18 cellular contexts compared by ENCODE assay signal in genomic region chr7:139393621-139394215, GRCh38. TPM values are rescaled to one million over a fixed set of nuclear protein-coding genes. Genes with fewer than 3 reads are reported as not detected.
A peak's percentile ranks its signal among the peaks of the same experiment; 100 is the strongest.
DNase-seq lines count a peak whose midpoint lies in the region; ATAC-seq and TF ChIP-seq lines count a peak whose summit lies in the region.
"Had no signal": no experiment of that assay in that cellular context is flagged by ENCODE, and none has a peak within 500 bp of the region (broad histone marks: within the 10 kb centered on the region; RNA-seq: fewer than 3 reads in every experiment).

No MANE protein-coding gene starts in this region.

- TF ChIP-seq CTCF in activated CD8-positive, alpha-beta T cell treated with anti-CD3 and anti-CD28 coated beads for 36 hours (IDR thresholded peaks at IDR 0.05) = no peak
- no peak for TF ChIP-seq CTCF in lower leg skin (IDR thresholded peaks at IDR 0.05)
- TF ChIP-seq CTCF in glutamatergic neuron (IDR thresholded peaks at IDR 0.05; ENCODE audit: partially characterized antibody, unreplicated experiment) = no peak

- peaks cover 46% of the 10 kb centered on the region for H3K4me1 Mint-ChIP-seq in activated CD4-positive, alpha-beta T cell treated with anti-CD3 and anti-CD28 coated beads for 36 hours
- H3K4me1 Mint-ChIP-seq in activated CD8-positive, alpha-beta T cell treated with anti-CD3 and anti-CD28 coated beads for 36 hours (ENCODE audit: low read depth) = peaks cover 35% of the 10 kb centered on the region
- peaks cover 19 to 77% (median 51%) of the 10 kb centered on the region in 7 donors for H3K4me1 Mint-ChIP-seq in naive thymus-derived CD4-positive, alpha-beta T cell
- no peaks in the 10 kb centered on the region for H3K4me1 Mint-ChIP-seq in glutamatergic neuron (ENCODE audit: low read depth, unreplicated experiment)
- H3K4me1 Mint-ChIP-seq: neural crest cell had no signal

- H3K36me3 ChIP-seq in naive thymus-derived CD4-positive, alpha-beta T cell (ENCODE audit: control insufficient read depth in 2 of 3, insufficient read depth in 3 of 3, low read length in 3 of 3) = peaks cover 0 to 14% (median 4%) of the 10 kb centered on the region in 3 experiments

- POLR2A ChIA-PET in activated CD4-positive, alpha-beta T cell treated with anti-CD3 and anti-CD28 coated beads for 36 hours (lab: Charles Lee) = interaction anchor here (0.6 kb wide), 3 partner anchors 15 to 1145 kb away, joined by 3 to 4 read pairs (median 3); no protein-coding TSS in a partner anchor
- POLR2A ChIA-PET in activated CD8-positive, alpha-beta T cell treated with anti-CD3 and anti-CD28 coated beads for 36 hours (lab: Charles Lee) = interaction anchor here (1.4 kb wide), 1 partner anchor 15 kb away, joined by 7 read pairs; no protein-coding TSS in a partner anchor
- POLR2A ChIA-PET in naive thymus-derived CD4-positive, alpha-beta T cell (lab: Charles Lee) = interaction anchor here (2.3 kb wide), 1 partner anchor 34 kb away, joined by 10 read pairs; the partner anchor contains the start of gene LUC7L2

- peaks cover 60% of the 10 kb centered on the region for H3K36me3 Mint-ChIP-seq in activated CD4-positive, alpha-beta T cell treated with anti-CD3 and anti-CD28 coated beads for 36 hours (ENCODE audit: low read depth)
- peaks cover 62% of the 10 kb centered on the region for H3K36me3 Mint-ChIP-seq in activated CD8-positive, alpha-beta T cell treated with anti-CD3 and anti-CD28 coated beads for 36 hours (ENCODE audit: low read depth)
- H3K36me3 Mint-ChIP-seq in naive thymus-derived CD4-positive, alpha-beta T cell = peaks cover 0 to 39% (median 23%) of the 10 kb centered on the region in 5 donors
- H3K36me3 Mint-ChIP-seq in glutamatergic neuron (ENCODE audit: unreplicated experiment) = no peaks in the 10 kb centered on the region

- H3K9me3 Mint-ChIP-seq in activated CD4-positive, alpha-beta T cell treated with anti-CD3 and anti-CD28 coated beads for 36 hours (ENCODE audit: low read depth) = no peaks in the 10 kb centered on the region
- H3K9me3 Mint-ChIP-seq in activated CD8-positive, alpha-beta T cell treated with anti-CD3 and anti-CD28 coated beads for 36 hours = no peaks in the 10 kb centered on the region
- no peaks in the 10 kb centered on the region for H3K9me3 Mint-ChIP-seq in naive thymus-derived CD4-positive, alpha-beta T cell
- no peaks in the 10 kb centered on the region for H3K9me3 Mint-ChIP-seq in glutamatergic neuron (ENCODE audit: unreplicated experiment)
- H3K9me3 Mint-ChIP-seq: neural crest cell; stimulated activated memory B cell treated with anti-CD40 and anti-IgM and Interleukin-4, amounts not matched to agents 10 μg/mL and 1 μg/mL and 100 μg/mL, for 72 hours had no signal

- CTCF ChIA-PET in activated CD4-positive, alpha-beta T cell treated with anti-CD3 and anti-CD28 coated beads for 36 hours (lab: Charles Lee) = interaction anchor here (0.6 to 3.7 kb wide), 9 partner anchors 12 to 1213 kb away, joined by 3 to 20 read pairs (median 4); no protein-coding TSS in a partner anchor
- CTCF ChIA-PET in activated CD8-positive, alpha-beta T cell treated with anti-CD3 and anti-CD28 coated beads for 36 hours (lab: Charles Lee) = interaction anchor here (0.9 to 2.3 kb wide), 4 partner anchors 13 to 41 kb away, joined by 3 to 16 read pairs (median 4); no protein-coding TSS in a partner anchor
- CTCF ChIA-PET in naive thymus-derived CD4-positive, alpha-beta T cell (lab: Charles Lee) = interaction anchor here (0.6 kb wide), 1 partner anchor 56 kb away, joined by 3 read pairs; no protein-coding TSS in a partner anchor

- ATAC-seq in activated CD4-positive, alpha-beta T cell treated with anti-CD3 and anti-CD28 coated beads for 36 hours = peak; percentile 65
- no peak for ATAC-seq in activated CD8-positive, alpha-beta T cell treated with anti-CD3 and anti-CD28 coated beads for 36 hours
- ATAC-seq in naive thymus-derived CD4-positive, alpha-beta T cell = no peak
- ATAC-seq: heart right ventricle; stimulated activated memory B cell treated with anti-CD40 and anti-IgM and Interleukin-4, amounts not matched to agents 10 μg/mL and 1 μg/mL and 100 μg/mL, for 72 hours had no signal

- no peak for TF ChIP-seq POLR2A in lower leg skin (IDR thresholded peaks at IDR 0.05)

- no peak overlapping the region for H3K4me3 ChIP-seq in naive thymus-derived CD4-positive, alpha-beta T cell (ENCODE audit: low read length)
- no peak overlapping the region for H3K4me3 ChIP-seq in lower leg skin (ENCODE audit: low read depth, poor library complexity, severe bottlenecking)
- H3K4me3 ChIP-seq: adrenal gland, heart right ventricle, Peyer's patch, transverse colon had no signal

- H3K27me3 ChIP-seq in naive thymus-derived CD4-positive, alpha-beta T cell (ENCODE audit: control insufficient read depth in 2 of 2, insufficient read depth in 2 of 2, low read length in 2 of 2) = no peaks in the 10 kb centered on the region
- H3K27me3 ChIP-seq: adrenal gland, heart right ventricle, Peyer's patch, transverse colon had no signal

- H3K27ac ChIP-seq in naive thymus-derived CD4-positive, alpha-beta T cell (ENCODE audit: low read depth, low read length) = peak overlapping the region; percentile 10
- H3K27ac ChIP-seq: adrenal gland, heart right ventricle, Peyer's patch, transverse colon had no signal

- no peaks in the 10 kb centered on the region for H3K27me3 Mint-ChIP-seq in activated CD4-positive, alpha-beta T cell treated with anti-CD3 and anti-CD28 coated beads for 36 hours
- no peaks in the 10 kb centered on the region for H3K27me3 Mint-ChIP-seq in activated CD8-positive, alpha-beta T cell treated with anti-CD3 and anti-CD28 coated beads for 36 hours
- no peaks in the 10 kb centered on the region for H3K27me3 Mint-ChIP-seq in naive thymus-derived CD4-positive, alpha-beta T cell
- H3K27me3 Mint-ChIP-seq in glutamatergic neuron (ENCODE audit: unreplicated experiment) = no peaks in the 10 kb centered on the region
- H3K27me3 Mint-ChIP-seq: stimulated activated memory B cell treated with anti-CD40 and anti-IgM and Interleukin-4, amounts not matched to agents 10 μg/mL and 1 μg/mL and 100 μg/mL, for 72 hours had no signal

- WGBS in lower leg skin, 2 donors = 100% methylated on average over 1 of the region's 1 CpG

- no peak overlapping the region for H3K4me3 Mint-ChIP-seq in activated CD4-positive, alpha-beta T cell treated with anti-CD3 and anti-CD28 coated beads for 36 hours
- H3K4me3 Mint-ChIP-seq in activated CD8-positive, alpha-beta T cell treated with anti-CD3 and anti-CD28 coated beads for 36 hours = no peak overlapping the region
- peak overlapping the region in 9 of 10 donors; percentile 4 to 84 (median 53) for H3K4me3 Mint-ChIP-seq in naive thymus-derived CD4-positive, alpha-beta T cell
- H3K4me3 Mint-ChIP-seq in glutamatergic neuron (ENCODE audit: unreplicated experiment) = no peak overlapping the region
- H3K4me3 Mint-ChIP-seq: neural crest cell; stimulated activated memory B cell treated with anti-CD40 and anti-IgM and Interleukin-4, amounts not matched to agents 10 μg/mL and 1 μg/mL and 100 μg/mL, for 72 hours had no signal

- no peak overlapping the region for H3K27ac Mint-ChIP-seq in activated CD4-positive, alpha-beta T cell treated with anti-CD3 and anti-CD28 coated beads for 36 hours
- peak overlapping the region; percentile 27 for H3K27ac Mint-ChIP-seq in activated CD8-positive, alpha-beta T cell treated with anti-CD3 and anti-CD28 coated beads for 36 hours
- peak overlapping the region in 8 of 9 donors; percentile 2 to 82 (median 56) for H3K27ac Mint-ChIP-seq in naive thymus-derived CD4-positive, alpha-beta T cell
- no peak overlapping the region for H3K27ac Mint-ChIP-seq in glutamatergic neuron (ENCODE audit: unreplicated experiment)
- H3K27ac Mint-ChIP-seq: stimulated activated memory B cell treated with anti-CD40 and anti-IgM and Interleukin-4, amounts not matched to agents 10 μg/mL and 1 μg/mL and 100 μg/mL, for 72 hours had no signal

- H3K9me3 ChIP-seq in naive thymus-derived CD4-positive, alpha-beta T cell (ENCODE audit: control insufficient read depth in 2 of 3, low read length in 3 of 3) = no peaks in the 10 kb centered on the region
- H3K9me3 ChIP-seq: adrenal gland, heart right ventricle, Peyer's patch, transverse colon had no signal

- no peak for DNase-seq in activated CD4-positive, alpha-beta T cell treated with anti-CD3 and anti-CD28 coated beads for 36 hours
- no peak for DNase-seq in activated CD4-positive, alpha-beta T cell treated with anti-CD3 and anti-CD28 coated beads for 4 hours
- peak; percentile 10 for DNase-seq in GM04504 (ENCODE audit: low read depth)
- DNase-seq in activated CD8-positive, alpha-beta T cell treated with anti-CD3 and anti-CD28 coated beads for 36 hours = no peak
- no peak for DNase-seq in naive thymus-derived CD4-positive, alpha-beta T cell
- no peak for DNase-seq in Kasumi-1 (lab: John Stamatoyannopoulos, UW)
- DNase-seq in lower leg skin (ENCODE audit: low spot score in 2 of 2) = no peak
- no peak for DNase-seq in glutamatergic neuron
- DNase-seq: 8988T; adrenal gland; heart right ventricle; islet precursor cell; NCI-H1417 treated with DMSO at 0.1 percent for 48 hours; Peyer's patch; stimulated activated CD4-positive, alpha-beta T cell treated with anti-CD3 and anti-CD28 coated beads, Interleukin-12 subunit alpha, Interleukin-12 subunit beta, amount 100 ng/mL, for 4 hours; transverse colon had no signal

- intact Hi-C loops in activated CD4-positive, alpha-beta T cell treated with anti-CD3 and anti-CD28 coated beads for 36 hours (cut with DNase I, micrococcal nuclease) = no loop called here
- intact Hi-C loops in activated CD8-positive, alpha-beta T cell treated with anti-CD3 and anti-CD28 coated beads for 36 hours (cut with micrococcal nuclease) = no loop called here
- intact Hi-C loops in naive thymus-derived CD4-positive, alpha-beta T cell (cut with micrococcal nuclease) = loop anchor here in 1 of 2 donors (1.0 to 2.0 kb wide), 4 partner anchors 15 to 52 kb away; partner anchors contain the start of genes FMC1 and LUC7L2
- intact Hi-C loops in lower leg skin (cut with DNase I; ENCODE audit: low total_unique reads) = no loop called here

- H3K4me1 ChIP-seq in naive thymus-derived CD4-positive, alpha-beta T cell (ENCODE audit: control insufficient read depth in 2 of 2, insufficient read depth in 2 of 2, low read length in 2 of 2) = peaks cover 10 to 19% of the 10 kb centered on the region in 2 donors
- H3K4me1 ChIP-seq: Peyer's patch had no signal

RNA-seq across cellular contexts. Expression of gene LUC7L2, which starts 34.0 kb away (rescaled TPM):
- total RNA-seq in activated CD4-positive, alpha-beta T cell treated with anti-CD3 and anti-CD28 coated beads for 36 hours = 100 to 1,000 TPM; 124 to 126 TPM
- 100 to 1,000 TPM; 133 to 140 TPM for total RNA-seq in activated CD8-positive, alpha-beta T cell treated with anti-CD3 and anti-CD28 coated beads for 36 hours
- 100 to 1,000 TPM; 116 to 183 (median 150) TPM for total RNA-seq in naive thymus-derived CD4-positive, alpha-beta T cell
- polyA plus RNA-seq in naive thymus-derived CD4-positive, alpha-beta T cell = 10 to 100 TPM; 59.6 to 90.6 TPM
- total RNA-seq in lower leg skin (10 to 100 TPM; 48.7 to 71.7 (median 56.8) TPM), glutamatergic neuron (ENCODE audit: unreplicated experiment) (83.4 TPM)

RNA-seq across cellular contexts. Expression of gene FMC1, which starts 52.6 kb away (rescaled TPM):
- 1 to 10 TPM; 1.7 to 7.8 TPM for total RNA-seq in activated CD4-positive, alpha-beta T cell treated with anti-CD3 and anti-CD28 coated beads for 36 hours
- total RNA-seq in activated CD8-positive, alpha-beta T cell treated with anti-CD3 and anti-CD28 coated beads for 36 hours = 10 to 100 TPM in 1 of 2 experiments, 1 to 10 TPM in 1; 9.9 to 12.6 TPM
- 1 to 10 TPM; 2.0 to 7.9 (median 5.1) TPM for total RNA-seq in naive thymus-derived CD4-positive, alpha-beta T cell
- 10 to 100 TPM; 27.7 to 52.2 TPM for polyA plus RNA-seq in naive thymus-derived CD4-positive, alpha-beta T cell
- total RNA-seq in lower leg skin (10 to 100 TPM in 2 of 4 donors, 1 to 10 TPM in 2; 3.9 to 12.3 (median 8.0) TPM), glutamatergic neuron (ENCODE audit: unreplicated experiment) (40.1 TPM)

Comparison
In these comparisons a context has a peak if more than half of its experiments do, and no peak if none do; other contexts are left out.
1. H3K27ac Mint-ChIP-seq: peak in activated CD8-positive, alpha-beta T cell treated with anti-CD3 and anti-CD28 coated beads for 36 hours (single experiment) and naive thymus-derived CD4-positive, alpha-beta T cell (8 of 9); none in activated CD4-positive, alpha-beta T cell treated with anti-CD3 and anti-CD28 coated beads for 36 hours (single experiment) and glutamatergic neuron (single experiment).
2. H3K4me3 Mint-ChIP-seq: peak in naive thymus-derived CD4-positive, alpha-beta T cell (9 of 10); none in activated CD4-positive, alpha-beta T cell treated with anti-CD3 and anti-CD28 coated beads for 36 hours (single experiment), activated CD8-positive, alpha-beta T cell treated with anti-CD3 and anti-CD28 coated beads for 36 hours (single experiment) and glutamatergic neuron (single experiment).